Comparison of ENCODE assay signal across 9 cellular contexts in the genomic region with DNA sequence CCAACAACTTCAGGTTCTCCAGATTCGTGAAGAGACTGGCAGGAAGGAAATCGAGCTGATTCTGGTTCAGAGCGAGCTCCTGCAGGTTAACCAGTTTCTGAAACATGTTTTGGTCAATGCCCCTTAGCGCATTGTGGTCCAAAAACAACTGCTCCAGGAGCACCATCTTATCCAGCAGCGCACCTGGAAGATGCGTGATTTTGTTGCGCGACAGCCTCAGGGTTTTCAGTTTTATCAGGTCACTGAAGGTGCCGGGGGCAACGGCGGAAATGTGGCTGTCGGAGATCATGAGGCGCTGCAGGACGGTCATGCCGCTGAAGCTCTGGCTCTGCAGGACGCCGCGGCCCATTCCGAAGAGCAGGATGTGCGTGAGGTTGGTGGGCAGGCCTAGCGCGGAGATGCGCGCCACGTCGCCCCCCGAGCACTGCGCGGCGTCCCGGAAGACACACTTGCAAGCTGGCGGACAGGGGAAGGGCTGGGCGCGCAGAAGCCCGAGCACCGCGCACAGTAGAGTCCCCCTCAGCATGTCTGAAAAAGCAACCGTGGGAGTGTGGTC. TPM values are rescaled to one million over a fixed set of nuclear protein-coding genes. Genes with fewer than 3 reads are reported as not detected.
A peak's percentile ranks its signal among the peaks of the same experiment; 100 is the strongest.
DNase-seq lines count a peak whose midpoint lies in the region; ATAC-seq and TF ChIP-seq lines count a peak whose summit lies in the region.
"Had no signal": no experiment of that assay in that cellular context is flagged by ENCODE, and none has a peak within 500 bp of the region (broad histone marks: within the 10 kb centered on the region; RNA-seq: fewer than 3 reads in every experiment).

No MANE protein-coding gene starts in this region.

- H3K27ac Mint-ChIP-seq in activated T-cell treated with anti-CD3 and anti-CD28 coated beads, Interleukin-2, amount 50 U/mL, for 24 hours = peak overlapping the region; percentile 55

- H3K9me3 Mint-ChIP-seq in activated T-cell treated with anti-CD3 and anti-CD28 coated beads, Interleukin-2, amount 50 U/mL, for 24 hours = no peaks in the 10 kb centered on the region

- peaks cover under 1% of the 10 kb centered on the region for H3K36me3 Mint-ChIP-seq in activated T-cell treated with anti-CD3 and anti-CD28 coated beads, Interleukin-2, amount 50 U/mL, for 24 hours (ENCODE audit: low read depth)

- H3K36me3 ChIP-seq in HEK293 (ENCODE audit: control insufficient read depth in 2 of 2, insufficient read depth in 1 of 2, low read length in 2 of 2) (no peaks in the 10 kb centered on the region), fibroblast of lung (ENCODE audit: control insufficient read depth, insufficient read depth, low read length) (no peaks in the 10 kb centered on the region)

- peaks cover 28% of the 10 kb centered on the region for H3K27me3 Mint-ChIP-seq in activated T-cell treated with anti-CD3 and anti-CD28 coated beads, Interleukin-2, amount 50 U/mL, for 24 hours

- no peaks in the 10 kb centered on the region for H4K20me1 ChIP-seq in fibroblast of lung (ENCODE audit: control insufficient read depth, extremely low read depth, insufficient read depth, low read length)

- CTCF ChIA-PET in HEK293 (lab: Yijun Ruan, JAX) = no interaction called here

- no peak for ATAC-seq in GM18858 (IDR thresholded peaks at IDR 0.05; ENCODE audit: unreplicated experiment)

- H3K4me3 ChIP-seq in HEK293 (ENCODE audit: low read depth, low read length) (no peak overlapping the region), fibroblast of lung (replicated peaks in 1 of 4; ENCODE audit: control extremely low read depth in 1 of 4, insufficient read depth in 1 of 4, low read depth in 3 of 4, low read length in 4 of 4) (peak overlapping the region in 3 of 4 experiments; percentile 6 to 37 (median 22)), skin epidermis (peak overlapping the region in 6 of 7 experiments; percentile 4 to 34 (median 16))

- H3K27ac ChIP-seq in HEK293 (ENCODE audit: extremely low read depth, low read depth, low read length) (no peak overlapping the region), fibroblast of lung (ENCODE audit: insufficient read depth, low read length) (no peak overlapping the region), skin epidermis (peak overlapping the region in 2 of 21 experiments; percentile 37 to 70)

- in situ Hi-C loops in KBM-7 (cut with MboI; ENCODE audit: low pct_unique_long_range_greater_than_20kb, low sequenced_read_pairs) = no loop called here

- no peak for TF ChIP-seq CTCF in HEK293 (tag by site-specific recombination; IDR thresholded peaks at IDR 0.05)
- no peak for TF ChIP-seq CTCF in fibroblast of lung (conservative IDR thresholded peaks at IDR 0.05 in 1 of 2, IDR thresholded peaks at IDR 0.05 in 1 of 2; ENCODE audit: low read depth in 1 of 2, low read length in 2 of 2)

- H3K27me3 ChIP-seq in fibroblast of lung (ENCODE audit: control insufficient read depth, insufficient read depth, low read length) = peaks cover 15% of the 10 kb centered on the region

- DNase-seq in activated T-cell treated with anti-CD3 and anti-CD28 coated beads, Interleukin-2, amount 50 U/mL, for 24 hours = peak; percentile 55
- peak; percentile 8 to 55 for DNase-seq in fibroblast of lung (ENCODE audit: low read depth in 2 of 2)
- no peak for DNase-seq in AG08395 (ENCODE audit: low spot score)
- DNase-seq in KBM-7 = no peak
- no peak for DNase-seq in NCI-H2081 treated with DMSO at 0.1 percent for 48 hours (lab: John Stamatoyannopoulos, UW)
- DNase-seq: NCI-H187 treated with DMSO at 0.1 percent for 48 hours had no signal

- H3K9me3 ChIP-seq in HEK293 (ENCODE audit: control insufficient read depth, insufficient read depth, low read depth, low read length) = no peaks in the 10 kb centered on the region
- no peaks in the 10 kb centered on the region for H3K9me3 ChIP-seq in fibroblast of lung (ENCODE audit: control insufficient read depth, insufficient read depth, low read depth, low read length)

- H3K4me1 ChIP-seq in HEK293 (ENCODE audit: control insufficient read depth, insufficient read depth, low read length) = no peaks in the 10 kb centered on the region
- peaks cover 4% of the 10 kb centered on the region for H3K4me1 ChIP-seq in fibroblast of lung (ENCODE audit: control insufficient read depth, extremely low read depth, insufficient read depth, low read length)

- H3K9ac ChIP-seq in fibroblast of lung (ENCODE audit: insufficient read depth, low read length) = no peak overlapping the region

- H2AFZ ChIP-seq in fibroblast of lung (ENCODE audit: low read length) = peak overlapping the region; percentile 59

- H3K4me3 Mint-ChIP-seq in activated T-cell treated with anti-CD3 and anti-CD28 coated beads, Interleukin-2, amount 50 U/mL, for 24 hours = peak overlapping the region; percentile 76

- POLR2A ChIA-PET in HEK293 (lab: Yijun Ruan, JAX) = no interaction called here

- H3K79me2 ChIP-seq in fibroblast of lung (ENCODE audit: control insufficient read depth, insufficient read depth, low read length) = no peaks in the 10 kb centered on the region

- peaks cover 57% of the 10 kb centered on the region for H3K4me1 Mint-ChIP-seq in activated T-cell treated with anti-CD3 and anti-CD28 coated beads, Interleukin-2, amount 50 U/mL, for 24 hours (ENCODE audit: low read depth)

- peak overlapping the region; percentile 63 for H3K4me2 ChIP-seq in fibroblast of lung (ENCODE audit: extremely low read depth, insufficient read depth, low read length)

TF ChIP-seq in HEK293, 187 proteins besides CTCF, POLR2A, EP300 and RAD21:
- TF ChIP-seq KLF7 (tag by site-specific recombination; IDR thresholded peaks at IDR 0.05; ENCODE audit: borderline replicate concordance) = no peak
- TF ChIP-seq ZNF629 (tag by site-specific recombination; IDR thresholded peaks at IDR 0.05) = no peak
- TF ChIP-seq ZNF26 (tag by site-specific recombination; IDR thresholded peaks at IDR 0.05) = no peak
- TF ChIP-seq ZBTB8A (tag by site-specific recombination; IDR thresholded peaks at IDR 0.05) = no peak
- 0 out of 2 replicates have a peak, but pooled peaks have one; percentile 19 for TF ChIP-seq ZNF202 (tag by site-specific recombination; IDR thresholded peaks at IDR 0.05; ENCODE audit: borderline replicate concordance)
- TF ChIP-seq REPIN1 (tag by site-specific recombination; IDR thresholded peaks at IDR 0.05; ENCODE audit: low read depth) = no peak
TF ChIP-seq in HEK293: peak in this region for 1.

RNA-seq across cellular contexts. Expression of gene GP5, which starts 1.2 kb away (rescaled TPM):
- total RNA-seq in fibroblast of lung = under 0.01 and 0.17 TPM in 2 replicates
- 0.02 and 0.06 TPM in 2 replicates for polyA plus RNA-seq in fibroblast of lung
- 0.05 TPM in 1 of 2 replicates, not detected in the other for polyA plus RNA-seq in fibroblast of lung (2012)
- 0.71 TPM in 1 of 2 replicates, not detected in the other for polyA minus RNA-seq in fibroblast of lung (ENCODE audit: low replicate concordance)

RNA-seq across cellular contexts. Expression of gene LRRC15, which starts 28.3 kb away (rescaled TPM):
- total RNA-seq in fibroblast of lung = 1.3 and 2.3 TPM in 2 replicates
- 0.58 and 0.91 TPM in 2 replicates for polyA plus RNA-seq in fibroblast of lung
- polyA plus RNA-seq in fibroblast of lung (2012) = 1.5 and 1.8 TPM in 2 replicates
- polyA minus RNA-seq in fibroblast of lung (ENCODE audit: low replicate concordance) = 5.1 and 6.2 TPM in 2 replicates

RNA-seq across cellular contexts. Expression of gene CPN2, which starts 46.7 kb away (rescaled TPM):
- not detected in 2 replicates for total RNA-seq in fibroblast of lung
- polyA plus RNA-seq in fibroblast of lung = not detected in 2 replicates
- not detected in 2 replicates for polyA plus RNA-seq in fibroblast of lung (2012)
- polyA minus RNA-seq in fibroblast of lung (ENCODE audit: low replicate concordance) = not detected in 2 replicates

Comparison
In these comparisons a context has a peak if more than half of its experiments do, and no peak if none do; other contexts are left out.
1. DNase-seq: peak in activated T-cell treated with anti-CD3 and anti-CD28 coated beads, Interleukin-2, amount 50 U/mL, for 24 hours (single experiment) and fibroblast of lung (2 of 2); none in AG08395 (single experiment), KBM-7 (single experiment) and NCI-H2081 treated with DMSO at 0.1 percent for 48 hours (single experiment).